In the genomic region with DNA sequence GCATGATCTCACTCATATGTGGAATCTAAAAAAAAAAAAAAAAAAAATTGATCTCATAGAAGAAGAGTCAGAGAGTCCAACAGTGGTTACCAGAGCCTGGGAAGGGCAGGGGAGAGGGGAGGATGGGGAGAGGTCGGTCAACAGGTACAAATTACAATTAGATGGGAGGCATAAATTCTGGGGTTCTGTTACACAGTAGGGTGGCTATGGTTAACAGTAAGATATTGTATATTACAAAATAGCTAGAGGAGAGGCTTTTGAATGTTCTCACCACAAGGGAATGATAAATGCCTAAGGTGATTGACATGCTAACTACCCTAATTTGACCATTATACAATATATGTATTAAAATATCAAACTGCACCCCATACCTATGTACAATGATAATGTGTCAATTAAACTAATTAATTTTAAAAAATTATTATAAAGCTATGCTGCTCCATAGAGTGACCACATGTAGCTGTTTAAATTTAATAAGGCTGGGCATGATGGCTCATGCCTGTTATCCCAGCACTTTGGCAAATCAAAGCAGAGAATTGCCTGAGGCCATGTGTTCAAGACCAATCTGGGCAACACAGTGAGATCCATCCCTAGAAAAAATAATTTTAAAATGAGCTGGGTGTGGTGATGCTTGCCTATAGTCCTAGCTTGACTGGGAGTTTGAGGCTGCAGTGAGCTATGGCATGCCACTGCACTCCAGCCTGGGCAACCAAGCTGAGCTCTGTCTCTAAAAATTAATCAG, we compare ENCODE assay signal across 14 cellular contexts.
"Had no signal": no experiment of that assay in that cellular context is flagged by ENCODE, and none has a peak within 500 bp of the region (broad histone marks: within the 10 kb centered on the region; RNA-seq: fewer than 3 reads in every experiment).

No MANE protein-coding gene starts in this region.

- H3K27ac Mint-ChIP-seq: activated B cell treated with CpG ODN at 0.5 μM for 24 hours; activated CD4-positive, alpha-beta T cell treated with anti-CD3 and anti-CD28 coated beads for 36 hours; progenitor cell of endocrine pancreas; T-helper 1 cell treated with Interleukin-12 subunit alpha and Interleukin-12 subunit beta and Interleukin-4 antibody, amounts not matched to agents 30 μg/mL and 1 μg/mL, for 36 hours had no signal

- H3K9me3 ChIP-seq: adrenal gland, ascending aorta, gastroesophageal sphincter, mucosa of descending colon, spleen, upper lobe of left lung had no signal

- H3K4me3 Mint-ChIP-seq: activated B cell treated with CpG ODN at 0.5 μM for 24 hours; activated CD4-positive, alpha-beta T cell treated with anti-CD3 and anti-CD28 coated beads for 36 hours; T-helper 1 cell treated with Interleukin-12 subunit alpha and Interleukin-12 subunit beta and Interleukin-4 antibody, amounts not matched to agents 30 μg/mL and 1 μg/mL, for 36 hours had no signal

- H3K27ac ChIP-seq: brain microvascular endothelial cell had no signal

- DNase-seq: activated B cell treated with CpG ODN at 0.5 μM for 24 hours, activated gamma-delta T cell, occipital lobe had no signal

- H3K9me3 Mint-ChIP-seq: activated B cell treated with CpG ODN at 0.5 μM for 24 hours; T-helper 1 cell treated with Interleukin-12 subunit alpha and Interleukin-12 subunit beta and Interleukin-4 antibody, amounts not matched to agents 30 μg/mL and 1 μg/mL, for 36 hours had no signal

- H3K27me3 ChIP-seq: adrenal gland, ascending aorta, brain microvascular endothelial cell, gastroesophageal sphincter, heart left ventricle, upper lobe of left lung had no signal

- H3K4me3 ChIP-seq: adrenal gland, ascending aorta, gastroesophageal sphincter, heart left ventricle, mucosa of descending colon, spleen, upper lobe of left lung had no signal

- H3K36me3 ChIP-seq: adrenal gland, ascending aorta, brain microvascular endothelial cell, gastroesophageal sphincter, heart left ventricle, spleen, upper lobe of left lung had no signal
